In genomic region chr1:10253755-10254154, GRCh38 we compare ENCODE assay signal across 9 cellular contexts. TPM values are rescaled to one million over a fixed set of nuclear protein-coding genes. Genes with fewer than 3 reads are reported as not detected.
DNase-seq lines count a peak whose midpoint lies in the region; ATAC-seq and TF ChIP-seq lines count a peak whose summit lies in the region.
"Had no signal": no experiment of that assay in that cellular context is flagged by ENCODE, and none has a peak within 500 bp of the region (broad histone marks: within the 10 kb centered on the region; RNA-seq: fewer than 3 reads in every experiment).

No MANE protein-coding gene starts in this region.

- H3K27ac ChIP-seq in mucosa of rectum (ENCODE audit: low read depth in 2 of 2, low read length in 2 of 2) = peak overlapping the region; percentile 13 to 58

- H3K4me1 ChIP-seq in mucosa of rectum (ENCODE audit: control insufficient read depth in 2 of 2, insufficient read depth in 2 of 2, low read length in 2 of 2) = peaks cover 3 to 11% of the 10 kb centered on the region in 2 donors

- ATAC-seq in GM18867 (IDR thresholded peaks at IDR 0.05; ENCODE audit: unreplicated experiment) (no peak), HG02870 (IDR thresholded peaks at IDR 0.05; ENCODE audit: unreplicated experiment) (no peak)

- no peaks in the 10 kb centered on the region for H3K27me3 ChIP-seq in mucosa of rectum (ENCODE audit: control insufficient read depth in 2 of 2, insufficient read depth in 2 of 2, low read length in 2 of 2)

- H3K9ac ChIP-seq in mucosa of rectum (ENCODE audit: low read depth in 1 of 2, low read length in 2 of 2) = no peak overlapping the region

- H3K9me3 ChIP-seq in mucosa of rectum (ENCODE audit: control insufficient read depth in 2 of 2, low read length in 2 of 2) = no peaks in the 10 kb centered on the region

- DNase-seq in AG10803 (ENCODE audit: low read depth) (peak; percentile 94), NAMALWA (ENCODE audit: low spot score) (peak; percentile 71), dermis blood vessel endothelial cell (peak; percentile 66), cerebellum (ENCODE audit: low spot score) (no peak)
- DNase-seq in activated effector memory CD4-positive, alpha-beta T cell treated with anti-CD3 and anti-CD28 coated beads, Interleukin-2, amount 50 U/mL, for 16 hours = no peak
- DNase-seq: naive B cell had no signal

- peaks cover 0 to 2% of the 10 kb centered on the region in 2 donors for H3K36me3 ChIP-seq in mucosa of rectum (ENCODE audit: control insufficient read depth in 2 of 2, insufficient read depth in 2 of 2, low read length in 2 of 2)

- TF ChIP-seq CTCF in AG10803 (conservative IDR thresholded peaks at IDR 0.05; ENCODE audit: low read length) = no peak

- no peak overlapping the region for H3K4me3 ChIP-seq in AG10803 (ENCODE audit: low read length)
- H3K4me3 ChIP-seq in mucosa of rectum (ENCODE audit: low read length in 2 of 2) = no peak overlapping the region

RNA-seq across cellular contexts. Expression of gene KIF1B, which starts 43.4 kb away (rescaled TPM):
- 39.5 and 71.1 TPM in 2 replicates for total RNA-seq in dermis blood vessel endothelial cell
- total RNA-seq in cerebellum = 264 TPM

Comparison
In these comparisons a context has a peak if more than half of its experiments do, and no peak if none do; other contexts are left out.
1. DNase-seq: peak in AG10803 (single experiment), NAMALWA (single experiment) and dermis blood vessel endothelial cell (single experiment); none in cerebellum (single experiment) and activated effector memory CD4-positive, alpha-beta T cell treated with anti-CD3 and anti-CD28 coated beads, Interleukin-2, amount 50 U/mL, for 16 hours (single experiment).